ENCODE assay signal across 1 cellular context in the genomic region with DNA sequence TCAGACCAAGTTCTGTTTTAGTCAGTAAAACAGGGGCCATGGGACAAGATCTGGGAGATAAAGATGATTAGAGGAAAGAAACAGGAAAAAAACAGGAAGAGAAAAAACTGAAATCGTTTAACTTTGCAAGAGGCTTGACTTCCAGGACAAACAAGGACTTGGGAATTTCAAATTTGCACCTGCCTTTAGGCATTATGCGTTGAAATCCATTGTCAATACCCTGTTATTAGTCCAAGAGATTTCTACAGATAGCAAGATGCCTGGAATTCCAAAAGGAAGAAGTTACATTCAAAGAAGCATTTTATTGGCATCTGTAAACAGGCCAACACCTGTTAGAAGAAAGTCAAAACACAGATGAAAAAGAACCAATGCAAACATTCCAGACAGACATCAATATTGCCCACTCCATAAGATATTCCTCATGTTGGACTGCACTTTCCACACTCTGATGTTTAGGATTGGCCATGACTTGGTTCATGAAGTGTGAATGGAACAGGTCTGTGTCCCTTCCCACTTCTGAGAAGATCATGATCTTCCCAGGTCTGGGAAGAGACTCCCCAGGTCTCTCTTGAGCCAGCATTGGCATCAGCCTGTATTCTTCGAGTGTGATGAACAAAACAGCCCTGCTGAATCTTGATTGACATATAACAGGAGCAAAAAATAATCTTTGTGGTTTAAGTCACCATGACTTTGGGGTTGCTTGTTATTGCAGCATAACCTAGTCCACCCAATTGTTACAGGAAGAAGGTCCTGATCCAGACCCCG.
TF ChIP-seq lines count a peak whose summit lies in the region.

No MANE protein-coding gene starts in this region.

TF ChIP-seq in GM23338, 12 proteins besides CTCF, POLR2A, EP300 and RAD21:
- TF ChIP-seq, protein P1, sequence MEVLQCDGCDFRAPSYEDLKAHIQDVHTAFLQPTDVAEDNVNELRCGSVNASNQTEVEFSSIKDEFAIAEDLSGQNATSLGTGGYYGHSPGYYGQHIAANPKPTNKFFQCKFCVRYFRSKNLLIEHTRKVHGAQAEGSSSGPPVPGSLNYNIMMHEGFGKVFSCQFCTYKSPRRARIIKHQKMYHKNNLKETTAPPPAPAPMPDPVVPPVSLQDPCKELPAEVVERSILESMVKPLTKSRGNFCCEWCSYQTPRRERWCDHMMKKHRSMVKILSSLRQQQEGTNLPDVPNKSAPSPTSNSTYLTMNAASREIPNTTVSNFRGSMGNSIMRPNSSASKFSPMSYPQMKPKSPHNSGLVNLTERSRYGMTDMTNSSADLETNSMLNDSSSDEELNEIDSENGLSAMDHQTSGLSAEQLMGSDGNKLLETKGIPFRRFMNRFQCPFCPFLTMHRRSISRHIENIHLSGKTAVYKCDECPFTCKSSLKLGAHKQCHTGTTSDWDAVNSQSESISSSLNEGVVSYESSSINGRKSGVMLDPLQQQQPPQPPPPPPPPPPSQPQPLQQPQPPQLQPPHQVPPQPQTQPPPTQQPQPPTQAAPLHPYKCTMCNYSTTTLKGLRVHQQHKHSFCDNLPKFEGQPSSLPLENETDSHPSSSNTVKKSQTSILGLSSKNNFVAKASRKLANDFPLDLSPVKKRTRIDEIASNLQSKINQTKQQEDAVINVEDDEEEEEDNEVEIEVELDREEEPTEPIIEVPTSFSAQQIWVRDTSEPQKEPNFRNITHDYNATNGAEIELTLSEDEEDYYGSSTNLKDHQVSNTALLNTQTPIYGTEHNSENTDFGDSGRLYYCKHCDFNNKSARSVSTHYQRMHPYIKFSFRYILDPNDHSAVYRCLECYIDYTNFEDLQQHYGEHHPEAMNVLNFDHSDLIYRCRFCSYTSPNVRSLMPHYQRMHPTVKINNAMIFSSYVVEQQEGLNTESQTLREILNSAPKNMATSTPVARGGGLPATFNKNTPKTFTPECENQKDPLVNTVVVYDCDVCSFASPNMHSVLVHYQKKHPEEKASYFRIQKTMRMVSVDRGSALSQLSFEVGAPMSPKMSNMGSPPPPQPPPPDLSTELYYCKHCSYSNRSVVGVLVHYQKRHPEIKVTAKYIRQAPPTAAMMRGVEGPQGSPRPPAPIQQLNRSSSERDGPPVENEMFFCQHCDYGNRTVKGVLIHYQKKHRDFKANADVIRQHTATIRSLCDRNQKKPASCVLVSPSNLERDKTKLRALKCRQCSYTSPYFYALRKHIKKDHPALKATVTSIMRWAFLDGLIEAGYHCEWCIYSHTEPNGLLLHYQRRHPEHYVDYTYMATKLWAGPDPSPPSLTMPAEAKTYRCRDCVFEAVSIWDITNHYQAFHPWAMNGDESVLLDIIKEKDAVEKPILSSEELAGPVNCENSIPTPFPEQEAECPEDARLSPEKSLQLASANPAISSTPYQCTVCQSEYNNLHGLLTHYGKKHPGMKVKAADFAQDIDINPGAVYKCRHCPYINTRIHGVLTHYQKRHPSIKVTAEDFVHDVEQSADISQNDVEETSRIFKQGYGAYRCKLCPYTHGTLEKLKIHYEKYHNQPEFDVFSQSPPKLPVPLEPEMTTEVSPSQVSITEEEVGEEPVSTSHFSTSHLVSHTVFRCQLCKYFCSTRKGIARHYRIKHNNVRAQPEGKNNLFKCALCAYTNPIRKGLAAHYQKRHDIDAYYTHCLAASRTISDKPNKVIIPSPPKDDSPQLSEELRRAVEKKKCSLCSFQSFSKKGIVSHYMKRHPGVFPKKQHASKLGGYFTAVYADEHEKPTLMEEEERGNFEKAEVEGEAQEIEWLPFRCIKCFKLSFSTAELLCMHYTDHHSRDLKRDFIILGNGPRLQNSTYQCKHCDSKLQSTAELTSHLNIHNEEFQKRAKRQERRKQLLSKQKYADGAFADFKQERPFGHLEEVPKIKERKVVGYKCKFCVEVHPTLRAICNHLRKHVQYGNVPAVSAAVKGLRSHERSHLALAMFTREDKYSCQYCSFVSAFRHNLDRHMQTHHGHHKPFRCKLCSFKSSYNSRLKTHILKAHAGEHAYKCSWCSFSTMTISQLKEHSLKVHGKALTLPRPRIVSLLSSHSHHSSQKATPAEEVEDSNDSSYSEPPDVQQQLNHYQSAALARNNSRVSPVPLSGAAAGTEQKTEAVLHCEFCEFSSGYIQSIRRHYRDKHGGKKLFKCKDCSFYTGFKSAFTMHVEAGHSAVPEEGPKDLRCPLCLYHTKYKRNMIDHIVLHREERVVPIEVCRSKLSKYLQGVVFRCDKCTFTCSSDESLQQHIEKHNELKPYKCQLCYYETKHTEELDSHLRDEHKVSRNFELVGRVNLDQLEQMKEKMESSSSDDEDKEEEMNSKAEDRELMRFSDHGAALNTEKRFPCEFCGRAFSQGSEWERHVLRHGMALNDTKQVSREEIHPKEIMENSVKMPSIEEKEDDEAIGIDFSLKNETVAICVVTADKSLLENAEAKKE (CRISPR knock-in tag; IDR thresholded peaks at IDR 0.05) = no peak
- TF ChIP-seq ZNF114 (CRISPR knock-in tag; IDR thresholded peaks at IDR 0.05) (no peak), ZNF331 (CRISPR knock-in tag; IDR thresholded peaks at IDR 0.05; ENCODE audit: low read depth) (no peak), POLR2AphosphoS5 (IDR thresholded peaks at IDR 0.05; ENCODE audit: low read depth) (no peak), EZH2phosphoT487 (IDR thresholded peaks at IDR 0.05; ENCODE audit: unreplicated experiment) (no peak), STAT1 (IDR thresholded peaks at IDR 0.05; ENCODE audit: unreplicated experiment) (no peak), CREB1 (CRISPR knock-in tag; IDR thresholded peaks at IDR 0.05; ENCODE audit: low read depth) (no peak), JUNB (IDR thresholded peaks at IDR 0.05; ENCODE audit: unreplicated experiment) (no peak), EZH2 (IDR thresholded peaks at IDR 0.05; ENCODE audit: low read depth, unreplicated experiment) (no peak)
- TF ChIP-seq, protein P2, sequence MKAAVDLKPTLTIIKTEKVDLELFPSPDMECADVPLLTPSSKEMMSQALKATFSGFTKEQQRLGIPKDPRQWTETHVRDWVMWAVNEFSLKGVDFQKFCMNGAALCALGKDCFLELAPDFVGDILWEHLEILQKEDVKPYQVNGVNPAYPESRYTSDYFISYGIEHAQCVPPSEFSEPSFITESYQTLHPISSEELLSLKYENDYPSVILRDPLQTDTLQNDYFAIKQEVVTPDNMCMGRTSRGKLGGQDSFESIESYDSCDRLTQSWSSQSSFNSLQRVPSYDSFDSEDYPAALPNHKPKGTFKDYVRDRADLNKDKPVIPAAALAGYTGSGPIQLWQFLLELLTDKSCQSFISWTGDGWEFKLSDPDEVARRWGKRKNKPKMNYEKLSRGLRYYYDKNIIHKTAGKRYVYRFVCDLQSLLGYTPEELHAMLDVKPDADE (IDR thresholded peaks at IDR 0.05) = no peak
